ENCODE assay signal across 19 cellular contexts in genomic region chr11:22711212-22711770, GRCh38. TPM values are rescaled to one million over a fixed set of nuclear protein-coding genes. Genes with fewer than 3 reads are reported as not detected.
DNase-seq lines count a peak whose midpoint lies in the region; ATAC-seq and TF ChIP-seq lines count a peak whose summit lies in the region.
"Had no signal": no experiment of that assay in that cellular context is flagged by ENCODE, and none has a peak within 500 bp of the region (broad histone marks: within the 10 kb centered on the region; RNA-seq: fewer than 3 reads in every experiment).

No MANE protein-coding gene starts in this region.

- CTCF ChIA-PET in RWPE1 (lab: Yijun Ruan, JAX), result interaction anchor here (0.7 kb wide), 2 partner anchors 8 to 40 kb away, joined by 3 to 4 read pairs; no protein-coding TSS in a partner anchor

- ATAC-seq in sciatic nerve, result no peak
- ATAC-seq: lower lobe of right lung had no signal

- no peaks in the 10 kb centered on the region for H3K4me1 Mint-ChIP-seq in HFFc6 (ENCODE audit: low read depth)
- H3K4me1 Mint-ChIP-seq: central memory CD8-positive, alpha-beta T cell had no signal

- no peaks in the 10 kb centered on the region for H3K27me3 ChIP-seq in hepatocyte
- no peaks in the 10 kb centered on the region for H3K27me3 ChIP-seq in prostate gland (replicated peaks; ENCODE audit: insufficient read depth)
- H3K27me3 ChIP-seq: ovary, tibial artery had no signal

- H2AFZ ChIP-seq in hepatocyte, result no peak overlapping the region

- WGBS in hepatocyte (ENCODE audit: low lambda C conversion rate, missing lambda C conversion rate), result 73% methylated on average over 3 of the region's 3 CpGs
- WGBS in prostate gland, result 36% methylated on average over 3 of the region's 3 CpGs

- H3K27me3 Mint-ChIP-seq in HFFc6 (ENCODE audit: insufficient read depth), result no peaks in the 10 kb centered on the region

- H3K4me1 ChIP-seq in hepatocyte (ENCODE audit: insufficient read depth), result no peaks in the 10 kb centered on the region
- H3K4me1 ChIP-seq in prostate gland (replicated peaks), result no peaks in the 10 kb centered on the region
- H3K4me1 ChIP-seq: lower lobe of right lung, tibial artery had no signal

- TF ChIP-seq CTCF in RWPE1 (conservative IDR thresholded peaks at IDR 0.05; ENCODE audit: low read depth) (no peak), hepatocyte (IDR thresholded peaks at IDR 0.05; ENCODE audit: poor library complexity) (no peak), prostate gland (IDR thresholded peaks at IDR 0.05) (no peak), HFFc6 (IDR thresholded peaks at IDR 0.05) (no peak)

- peaks cover 42% of the 10 kb centered on the region for H3K9me3 Mint-ChIP-seq in HFFc6
- H3K9me3 Mint-ChIP-seq: central memory CD8-positive, alpha-beta T cell had no signal

- no peak overlapping the region for H3K4me3 Mint-ChIP-seq in HFFc6
- H3K4me3 Mint-ChIP-seq: central memory CD8-positive, alpha-beta T cell had no signal

- no peaks in the 10 kb centered on the region for H3K79me2 ChIP-seq in hepatocyte

- TF ChIP-seq POLR2A in prostate gland (IDR thresholded peaks at IDR 0.05), result no peak

- H3K9me3 ChIP-seq in hepatocyte (ENCODE audit: low read depth) (no peaks in the 10 kb centered on the region), prostate gland (no peaks in the 10 kb centered on the region)
- H3K9me3 ChIP-seq: lower lobe of right lung, ovary, tibial artery had no signal

- intact Hi-C loops in prostate gland (cut with DNase I) (no loop called here), sciatic nerve (cut with DNase I) (no loop called here)

- H3K9me2 ChIP-seq in hepatocyte (replicated peaks; ENCODE audit: insufficient read depth), result no peaks in the 10 kb centered on the region

- H3K36me3 ChIP-seq in hepatocyte (replicated peaks; ENCODE audit: insufficient read depth, low read depth) (no peaks in the 10 kb centered on the region), prostate gland (no peaks in the 10 kb centered on the region)
- H3K36me3 ChIP-seq: lower lobe of right lung, ovary, tibial artery had no signal

- H3K4me3 ChIP-seq in hepatocyte (no peak overlapping the region), prostate gland (no peak overlapping the region)
- H3K4me3 ChIP-seq: lower lobe of right lung, ovary, tibial artery had no signal

- DNase-seq in HPDE6-E6E7 (ENCODE audit: extremely low spot score) (peak; percentile 41), RWPE1 (ENCODE audit: low spot score) (peak; percentile 39), hepatocyte (ENCODE audit: low spot score) (peak; percentile 9), prostate gland (ENCODE audit: low spot score) (peak; percentile 44), HFFc6 (no peak), sciatic nerve (ENCODE audit: low spot score) (no peak), DMS153 treated with DMSO at 0.1 percent for 48 hours (lab: John Stamatoyannopoulos, UW; ENCODE audit: unreplicated experiment) (no peak)
- no peak for DNase-seq in activated T-cell treated with anti-CD3 and anti-CD28 coated beads, Interleukin-2, amount 50 U/mL, for 48 hours
- DNase-seq: activated naive CD4-positive, alpha-beta T cell; amygdala; H7; lower lobe of right lung; NCI-H1436; NCI-H446 treated with DMSO at 0.1 percent for 48 hours; ovary; stimulated activated CD4-positive, alpha-beta T cell treated with anti-CD3 and anti-CD28 coated beads, Interleukin-1b, Interleukin-23, amount 100 ng/mL, for 48 hours; stimulated activated naive CD4-positive, alpha-beta T cell treated with Interleukin-2 at 50 U/mL for 16 hours; tibial artery had no signal

- H3K27ac Mint-ChIP-seq in HFFc6, result no peak overlapping the region

- POLR2A ChIA-PET in RWPE1 (lab: Yijun Ruan, JAX; ENCODE audit: low non-redundant PET), result no interaction called here

- no peaks in the 10 kb centered on the region; the same call in 1 of the 2 replicates for H3K36me3 Mint-ChIP-seq in HFFc6 (ENCODE audit: low read depth)

- H3K27ac ChIP-seq in RWPE1 (peak overlapping the region; percentile 58), hepatocyte (peak overlapping the region; percentile 66), prostate gland (no peak overlapping the region)
- H3K27ac ChIP-seq: lower lobe of right lung, ovary, tibial artery had no signal

- H3K4me2 ChIP-seq in hepatocyte, result no peak overlapping the region

- no peaks in the 10 kb centered on the region for H4K20me1 ChIP-seq in hepatocyte (ENCODE audit: insufficient read depth, poor library complexity, severe bottlenecking)

RNA-seq across cellular contexts. Expression of gene GAS2, which starts 44.9 kb away (rescaled TPM):
- total RNA-seq in hepatocyte (35.2 and 37.0 TPM in 2 replicates), prostate gland (1 to 10 TPM; 4.2 to 7.0 TPM), sciatic nerve (22.1 TPM)
- polyA plus RNA-seq in hepatocyte, result 10.4 and 13.3 TPM in 2 replicates
- under 1 TPM; 0.30 to 0.57 (median 0.43) TPM for total RNA-seq in HFFc6 (2021; fragmentation: NEBNext Ultra II Directional; extraction: Animal tissue kit (Norgen Biotek cat#: 25700))

Comparison
In these comparisons a context has a peak if more than half of its experiments do, and no peak if none do; other contexts are left out.
1. DNase-seq: peak in HPDE6-E6E7 (single experiment), RWPE1 (single experiment), hepatocyte (single experiment) and prostate gland (single experiment); none in HFFc6 (single experiment), sciatic nerve (single experiment), activated T-cell treated with anti-CD3 and anti-CD28 coated beads, Interleukin-2, amount 50 U/mL, for 48 hours (0 of 2) and DMS153 treated with DMSO at 0.1 percent for 48 hours (single experiment).
2. H3K27ac ChIP-seq: peak in RWPE1 (single experiment) and hepatocyte (single experiment); none in prostate gland (0 of 2).